In the genomic region with DNA sequence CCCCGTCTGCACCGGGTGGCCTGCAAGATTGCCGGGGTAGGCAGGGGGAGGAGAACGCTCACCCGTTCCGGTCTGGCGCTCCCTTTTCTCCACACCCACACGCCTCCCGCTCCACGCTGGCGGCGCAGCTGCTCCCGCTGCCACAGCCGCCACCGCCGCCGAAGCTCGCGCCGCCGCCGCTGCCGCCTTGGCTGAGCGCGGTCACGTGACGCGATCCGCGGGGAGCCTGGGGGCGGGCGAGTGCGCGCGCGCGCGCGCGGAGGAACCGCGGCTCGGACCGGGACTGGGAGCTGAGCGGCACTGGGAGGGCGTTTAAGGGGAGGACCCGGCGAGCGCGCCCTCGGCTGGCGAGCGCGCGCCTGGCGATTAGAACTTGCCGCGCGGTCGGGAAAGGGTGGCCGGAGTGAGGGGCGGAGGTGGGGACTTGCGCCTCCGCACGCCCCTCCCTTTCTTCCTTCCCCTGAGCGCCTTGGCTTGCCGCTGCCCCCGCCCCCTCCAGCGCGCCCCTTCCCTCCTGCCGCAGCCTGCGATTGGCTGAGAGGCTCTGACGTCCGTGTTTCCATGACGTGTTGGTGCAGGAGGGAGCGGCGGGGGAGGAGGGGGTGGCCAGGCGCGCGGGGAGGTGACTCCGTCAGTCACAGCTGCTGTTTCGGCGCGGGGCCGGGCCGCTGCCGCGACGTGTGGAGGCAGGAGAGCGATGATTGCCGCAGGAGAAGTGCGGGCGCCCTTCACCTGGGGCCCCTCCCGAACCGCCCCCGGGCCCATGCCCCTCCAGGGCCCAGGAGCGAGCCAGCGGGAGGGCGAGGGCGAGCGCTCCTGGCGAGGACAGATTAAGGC, we compare ENCODE assay signal across 8 cellular contexts. TPM values are rescaled to one million over a fixed set of nuclear protein-coding genes. Genes with fewer than 3 reads are reported as not detected.
DNase-seq lines count a peak whose midpoint lies in the region; ATAC-seq, FAIRE-seq and TF ChIP-seq lines count a peak whose summit lies in the region.

No MANE protein-coding gene starts in this region.

- ATAC-seq in HG03064 (IDR thresholded peaks at IDR 0.05; ENCODE audit: low read depth, unreplicated experiment) (peak; percentile 70), body of pancreas (peak; percentile 85), sciatic nerve (peak; percentile 97)

- no peaks in the 10 kb centered on the region for H3K36me3 ChIP-seq in body of pancreas (replicated peaks in 1 of 2; ENCODE audit: insufficient read depth in 1 of 2, low read depth in 2 of 2)

- intact Hi-C loops in body of pancreas (cut with DNase I) (no loop called here), sciatic nerve (cut with DNase I) (no loop called here)

- peak; percentile 45 for FAIRE-seq in TTC549 (lab: Jason Lieb, UNC)

- H3K4me1 ChIP-seq in body of pancreas = no peaks in the 10 kb centered on the region

- no peaks in the 10 kb centered on the region for H3K9me3 ChIP-seq in body of pancreas

- TF ChIP-seq CTCF in body of pancreas (IDR thresholded peaks at IDR 0.05) = peak in 2 of 7 experiments; percentile 15 to 32

- WGBS in body of pancreas, 2 donors = 0 to 1% methylated on average over 1 to 81 of the region's 102 CpGs

- TF ChIP-seq POLR2A in GM18526 (IDR thresholded peaks at IDR 0.05; ENCODE audit: extremely low read depth, insufficient read length) = peak; percentile 96
- TF ChIP-seq POLR2A in body of pancreas (IDR thresholded peaks at IDR 0.05) = peak; percentile 92 to 98 (median 97)

- H3K27ac ChIP-seq in body of pancreas = peak overlapping the region; percentile 95 to 100 (median 98)

- DNase-seq in 8988T (peak; percentile 94), NCI-H2107 (lab: John Stamatoyannopoulos, UW) (peak; percentile 95), body of pancreas (peak; percentile 99), iPS DF 19.7 (ENCODE audit: low read depth, low spot score) (peak; percentile 84), sciatic nerve (ENCODE audit: low spot score) (peak; percentile 100)

- peak overlapping the region; percentile 61 to 62 for H3K4me3 ChIP-seq in body of pancreas

- H3K27me3 ChIP-seq in body of pancreas = no peaks in the 10 kb centered on the region

RNA-seq across cellular contexts. Expression of gene ATP2B1, which starts 0.7 kb away (rescaled TPM):
- total RNA-seq in body of pancreas (10 to 100 TPM; 17.1 to 37.9 TPM), sciatic nerve (43.3 TPM)

Comparison
In these comparisons a context has a peak if more than half of its experiments do, and no peak if none do; other contexts are left out.
1. Peak in every context shown above with its lines: DNase-seq, ATAC-seq, H3K4me3 ChIP-seq and H3K27ac ChIP-seq.